In genomic region chr11:4919250-4919649, GRCh38 we compare ENCODE assay signal across 38 cellular contexts. TPM values are rescaled to one million over a fixed set of nuclear protein-coding genes. Genes with fewer than 3 reads are reported as not detected.
"Had no signal": no experiment of that assay in that cellular context is flagged by ENCODE, and none has a peak within 500 bp of the region (broad histone marks: within the 10 kb centered on the region; RNA-seq: fewer than 3 reads in every experiment).

A gene with protein sequence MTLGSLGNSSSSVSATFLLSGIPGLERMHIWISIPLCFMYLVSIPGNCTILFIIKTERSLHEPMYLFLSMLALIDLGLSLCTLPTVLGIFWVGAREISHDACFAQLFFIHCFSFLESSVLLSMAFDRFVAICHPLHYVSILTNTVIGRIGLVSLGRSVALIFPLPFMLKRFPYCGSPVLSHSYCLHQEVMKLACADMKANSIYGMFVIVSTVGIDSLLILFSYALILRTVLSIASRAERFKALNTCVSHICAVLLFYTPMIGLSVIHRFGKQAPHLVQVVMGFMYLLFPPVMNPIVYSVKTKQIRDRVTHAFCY (minus strand): TSS chr11:4919350. CDS start chr11:4915663, 3,687 bp downstream.

- H3K36me3 ChIP-seq: MG63 had no signal

- DNase-seq: Karpas-422, Kasumi-1, MG63, MM.1S, MV-4-11, NCI-H1048, NCI-H1092, NCI-H1092 treated with DMSO at 0.1 percent for 48 hours, NCI-H1105, NCI-H1105 treated with DMSO at 0.1 percent for 48 hours, NCI-H1417, NCI-H1417 treated with DMSO at 0.1 percent for 48 hours, NCI-H1436, NCI-H1436 treated with DMSO at 0.1 percent for 48 hours, NCI-H146, NCI-H1694, NCI-H1694 treated with DMSO at 0.1 percent for 48 hours, NCI-H187, NCI-H187 treated with DMSO at 0.1 percent for 48 hours, NCI-H1930, NCI-H2029, NCI-H2029 treated with DMSO at 0.1 percent for 48 hours, NCI-H2081, NCI-H2081 treated with DMSO at 0.1 percent for 48 hours, NCI-H2107, NCI-H2171, NCI-H2171 treated with DMSO at 0.1 percent for 48 hours, NCI-H2227 treated with DMSO at 0.1 percent for 48 hours, NCI-H226, NCI-H345, NCI-H446, NCI-H446 treated with DMSO at 0.1 percent for 48 hours, NCI-H510A, NCI-H510A treated with DMSO at 0.1 percent for 48 hours had no signal

- H3K4me3 ChIP-seq: MG63 had no signal

- H3K27me3 ChIP-seq: MG63 had no signal

RNA-seq across cellular contexts. Expression of the gene that starts here (rescaled TPM):
- total RNA-seq: LHCN-M2, M059J, MCF 10A, NCI-H460 had no signal
